Comparison of ENCODE assay signal across 29 cellular contexts in the genomic region with DNA sequence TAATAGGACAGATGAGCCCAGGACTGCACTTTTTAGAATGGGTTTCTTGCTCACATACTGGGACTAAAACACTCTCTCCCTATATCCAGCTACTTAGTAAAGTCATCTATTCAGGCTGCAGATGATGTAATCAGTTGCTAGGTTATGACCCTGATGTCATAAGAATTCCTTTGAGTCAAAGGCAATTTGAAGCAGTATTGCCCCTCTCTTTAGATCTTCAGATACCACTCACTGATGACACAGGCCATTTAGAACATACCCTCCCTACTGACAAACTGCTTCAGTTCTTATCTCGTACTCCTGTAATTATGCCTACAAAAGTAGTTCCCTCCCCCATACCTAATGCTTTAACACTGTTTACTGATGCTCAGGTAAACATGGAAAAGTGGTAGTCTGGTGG.
"Had no signal": no experiment of that assay in that cellular context is flagged by ENCODE, and none has a peak within 500 bp of the region (broad histone marks: within the 10 kb centered on the region; RNA-seq: fewer than 3 reads in every experiment).

No MANE protein-coding gene starts in this region.

- ATAC-seq: activated CD4-positive, alpha-beta T cell treated with anti-CD3 and anti-CD28 coated beads for 36 hours; activated CD8-positive, alpha-beta memory T cell treated with anti-CD3 and anti-CD28 coated beads, Interleukin-2, amount 10 ng/mL, durations not matched to agents 7 days and 5 days; activated CD8-positive, alpha-beta T cell treated with anti-CD3 and anti-CD28 coated beads, Interleukin-2, amount 10 ng/mL, durations not matched to agents 7 days and 5 days; activated naive CD4-positive, alpha-beta T cell treated with anti-CD3 and anti-CD28 coated beads, Interleukin-2, amount 50 U/mL, for 72 hours; body of pancreas; effector memory CD8-positive, alpha-beta T cell; heart left ventricle had no signal

- H3K4me3 ChIP-seq: body of pancreas, esophagus squamous epithelium, heart left ventricle had no signal

- H3K27me3 Mint-ChIP-seq: activated CD4-positive, alpha-beta memory T cell treated with anti-CD3 and anti-CD28 coated beads for 36 hours; activated naive CD4-positive, alpha-beta T cell treated with anti-CD3 and anti-CD28 coated beads, Interleukin-2, amount 10 ng/mL, durations not matched to agents 7 days and 5 days had no signal

- H3K27ac Mint-ChIP-seq: activated CD4-positive, alpha-beta memory T cell treated with anti-CD3 and anti-CD28 coated beads for 36 hours; activated CD4-positive, alpha-beta T cell treated with anti-CD3 and anti-CD28 coated beads for 36 hours; activated CD4-positive, alpha-beta T cell treated with anti-CD3 and anti-CD28 coated beads, Interleukin-2, amount 10 ng/mL, durations not matched to agents 24 days and 14 days; activated CD8-positive, alpha-beta memory T cell treated with anti-CD3 and anti-CD28 coated beads, Interleukin-2, amount 10 ng/mL, durations not matched to agents 7 days and 5 days; activated CD8-positive, alpha-beta T cell treated with anti-CD3 and anti-CD28 coated beads, Interleukin-2, amount 10 ng/mL, durations not matched to agents 7 days and 5 days; activated naive CD4-positive, alpha-beta T cell treated with anti-CD3 and anti-CD28 coated beads, Interleukin-2, amount 10 ng/mL, durations not matched to agents 7 days and 5 days; activated naive CD4-positive, alpha-beta T cell treated with anti-CD3 and anti-CD28 coated beads, Interleukin-2, amount 50 U/mL, for 72 hours; activated naive CD8-positive, alpha-beta T cell treated with anti-CD3 and anti-CD28 coated beads, Interleukin-2, amount 10 ng/mL, durations not matched to agents 7 days and 5 days; activated T-helper 1 cell treated with anti-CD3 and anti-CD28 coated beads, Interleukin-12 subunit alpha, Interleukin-12 subunit beta, Interleukin-2, Interleukin-4 antibody, amounts not matched to agents 30 ng/mL and 10 ng/mL and 1 ng/mL, durations not matched to agents 14 hours and 24 hours and 36 hours; activated T-helper 2 cell treated with anti-CD3 and anti-CD28 coated beads, Interferon-gamma antibody, Interleukin-2, Interleukin-4, amounts not matched to agents 10 μg/mL and 5 μg/mL and 100 μg/mL, durations not matched to agents 14 hours and 24 hours and 36 hours; effector memory CD8-positive, alpha-beta T cell had no signal

- H3K4me1 ChIP-seq: body of pancreas, esophagus squamous epithelium, heart left ventricle had no signal

- H3K36me3 ChIP-seq: esophagus squamous epithelium, heart left ventricle had no signal

- H3K36me3 Mint-ChIP-seq: activated CD4-positive, alpha-beta memory T cell treated with anti-CD3 and anti-CD28 coated beads for 36 hours; activated naive CD4-positive, alpha-beta T cell treated with anti-CD3 and anti-CD28 coated beads, Interleukin-2, amount 10 ng/mL, durations not matched to agents 7 days and 5 days; activated naive CD8-positive, alpha-beta T cell treated with anti-CD3 and anti-CD28 coated beads, Interleukin-2, amount 10 ng/mL, durations not matched to agents 7 days and 5 days had no signal

- H3K4me3 Mint-ChIP-seq: activated CD4-positive, alpha-beta memory T cell treated with anti-CD3 and anti-CD28 coated beads for 36 hours; activated CD4-positive, alpha-beta T cell treated with anti-CD3 and anti-CD28 coated beads for 36 hours; activated CD4-positive, alpha-beta T cell treated with anti-CD3 and anti-CD28 coated beads, Interleukin-2, amount 10 ng/mL, durations not matched to agents 24 days and 14 days; activated CD8-positive, alpha-beta memory T cell treated with anti-CD3 and anti-CD28 coated beads, Interleukin-2, amount 10 ng/mL, durations not matched to agents 7 days and 5 days; activated CD8-positive, alpha-beta T cell treated with anti-CD3 and anti-CD28 coated beads, Interleukin-2, amount 10 ng/mL, durations not matched to agents 7 days and 5 days; activated naive CD4-positive, alpha-beta T cell treated with anti-CD3 and anti-CD28 coated beads, Interleukin-2, amount 10 ng/mL, durations not matched to agents 7 days and 5 days; activated naive CD8-positive, alpha-beta T cell treated with anti-CD3 and anti-CD28 coated beads, Interleukin-2, amount 10 ng/mL, durations not matched to agents 7 days and 5 days; activated T-helper 1 cell treated with anti-CD3 and anti-CD28 coated beads, Interleukin-12 subunit alpha, Interleukin-12 subunit beta, Interleukin-2, Interleukin-4 antibody, amounts not matched to agents 30 ng/mL and 10 ng/mL and 1 ng/mL, durations not matched to agents 14 hours and 24 hours and 36 hours; effector memory CD8-positive, alpha-beta T cell had no signal

- H3K27me3 ChIP-seq: body of pancreas, esophagus squamous epithelium, heart left ventricle had no signal

- DNase-seq: activated CD4-positive, alpha-beta memory T cell treated with anti-CD3 and anti-CD28 coated beads for 36 hours; activated CD4-positive, alpha-beta T cell treated with anti-CD3 and anti-CD28 coated beads for 36 hours; activated CD4-positive, alpha-beta T cell treated with anti-CD3 and anti-CD28 coated beads, Interleukin-2, amount 10 ng/mL, durations not matched to agents 24 days and 14 days; activated CD4-positive, CD25-positive, alpha-beta regulatory T cell; activated CD4-positive, CD25-positive, alpha-beta regulatory T cell treated with anti-CD3 and anti-CD28 coated beads, Interleukin-2, amount 50 U/mL, for 72 hours; activated CD8-positive, alpha-beta memory T cell treated with anti-CD3 and anti-CD28 coated beads, Interleukin-2, amount 10 ng/mL, durations not matched to agents 7 days and 5 days; activated CD8-positive, alpha-beta memory T cell treated with anti-CD3 and anti-CD28 coated beads, Interleukin-2, amount 50 U/mL, for 4 hours; activated CD8-positive, alpha-beta T cell treated with anti-CD3 and anti-CD28 coated beads, Interleukin-2, amount 10 ng/mL, durations not matched to agents 7 days and 5 days; activated effector memory CD4-positive, alpha-beta T cell treated with anti-CD3 and anti-CD28 coated beads, Interleukin-2, amount 50 U/mL, for 16 hours; activated naive CD4-positive, alpha-beta T cell treated with anti-CD3 and anti-CD28 coated beads, Interleukin-2, amount 10 ng/mL, durations not matched to agents 7 days and 5 days; activated naive CD8-positive, alpha-beta T cell treated with anti-CD3 and anti-CD28 coated beads, Interleukin-2, amount 10 ng/mL, durations not matched to agents 7 days and 5 days; activated T-cell treated with anti-CD3 and anti-CD28 coated beads, Interleukin-2, amount 50 U/mL, for 1 hour; activated T-cell treated with anti-CD3 and anti-CD28 coated beads, Interleukin-2, amount 50 U/mL, for 48 hours; amygdala; aorta; body of pancreas; caudate nucleus; cortex of kidney; dermis blood vessel endothelial cell; effector CD4-positive, alpha-beta T cell; effector memory CD8-positive, alpha-beta T cell; erythroblast; esophagus squamous epithelium; glutamatergic neuron; heart left ventricle; T-helper 2 cell had no signal

- H3K4me1 Mint-ChIP-seq: activated CD4-positive, alpha-beta T cell treated with anti-CD3 and anti-CD28 coated beads for 36 hours; activated CD4-positive, alpha-beta T cell treated with anti-CD3 and anti-CD28 coated beads, Interleukin-2, amount 10 ng/mL, durations not matched to agents 24 days and 14 days; activated CD8-positive, alpha-beta memory T cell treated with anti-CD3 and anti-CD28 coated beads, Interleukin-2, amount 10 ng/mL, durations not matched to agents 7 days and 5 days; activated naive CD4-positive, alpha-beta T cell treated with anti-CD3 and anti-CD28 coated beads, Interleukin-2, amount 10 ng/mL, durations not matched to agents 7 days and 5 days; activated naive CD8-positive, alpha-beta T cell treated with anti-CD3 and anti-CD28 coated beads, Interleukin-2, amount 10 ng/mL, durations not matched to agents 7 days and 5 days had no signal

- H3K27ac ChIP-seq: body of pancreas, esophagus squamous epithelium, heart left ventricle had no signal
